ENCODE assay signal across 9 cellular contexts in genomic region chr20:44208770-44209169, GRCh38. TPM values are rescaled to one million over a fixed set of nuclear protein-coding genes. Genes with fewer than 3 reads are reported as not detected.
DNase-seq lines count a peak whose midpoint lies in the region; ATAC-seq, FAIRE-seq and TF ChIP-seq lines count a peak whose summit lies in the region.
"Had no signal": no experiment of that assay in that cellular context is flagged by ENCODE, and none has a peak within 500 bp of the region (broad histone marks: within the 10 kb centered on the region; RNA-seq: fewer than 3 reads in every experiment).

No MANE protein-coding gene starts in this region.

- no peaks in the 10 kb centered on the region for H3K27me3 ChIP-seq in AG04450 (ENCODE audit: control insufficient read depth, insufficient read depth, low read length)
- no peaks in the 10 kb centered on the region for H3K27me3 ChIP-seq in K562 (ENCODE audit: control insufficient read depth in 2 of 2, insufficient read depth in 2 of 2, low read length in 2 of 2)

- peak overlapping the region; percentile 96 for H3K27ac Mint-ChIP-seq in HFFc6
- peak overlapping the region; percentile 100 for H3K27ac Mint-ChIP-seq in mesothelial cell of epicardium

- no peak overlapping the region for H2AFZ ChIP-seq in K562 (ENCODE audit: low read depth, low read length)

- H3K27ac ChIP-seq in AG04450 (ENCODE audit: low read depth, low read length) (no peak overlapping the region), K562 (ENCODE audit: extremely low read depth, low read depth, low read length) (no peak overlapping the region)

- TF ChIP-seq EP300 in K562 (IDR thresholded peaks at IDR 0.05; ENCODE audit: low read length) = no peak

- peak overlapping the region; percentile 98 for H3K4me3 Mint-ChIP-seq in HFFc6
- peak overlapping the region; percentile 98 for H3K4me3 Mint-ChIP-seq in mesothelial cell of epicardium

- POLR2A ChIA-PET in AG04450 (lab: Yijun Ruan, JAX) (interaction anchor here (0.9 kb wide), 1 partner anchor 483 kb away, joined by 3 read pairs; no protein-coding TSS in a partner anchor), K562 (lab: Yijun Ruan, JAX) (interaction anchor here (0.7 to 1.0 kb wide), 2 partner anchors 13 to 33 kb away, joined by 3 to 6 read pairs; no protein-coding TSS in a partner anchor)

- no peak for ATAC-seq in K562

- in situ Hi-C loops in K562 (cut with MboI) = no loop called here

- intact Hi-C loops in K562 (cut with micrococcal nuclease) = no loop called here

- H3K4me1 Mint-ChIP-seq in HFFc6 (ENCODE audit: low read depth) (peaks cover 69% of the 10 kb centered on the region), mesothelial cell of epicardium (peaks cover 52% of the 10 kb centered on the region)

- H3K36me3 ChIP-seq in K562 (ENCODE audit: control insufficient read depth, insufficient read depth, low read length) = peaks cover 19% of the 10 kb centered on the region

- no peak for FAIRE-seq in K562 (lab: Jason Lieb, UNC)

- TF ChIP-seq CTCF in AG04450 (IDR thresholded peaks at IDR 0.05; ENCODE audit: low read depth, low read length) (peak; percentile 24; the same call in 1 of the 2 replicates), HFFc6 (IDR thresholded peaks at IDR 0.05) (peak; percentile 31), K562 (IDR thresholded peaks at IDR 0.05 in 2 of 3, conservative IDR thresholded peaks at IDR 0.05 in 1 of 3; ENCODE audit: insufficient read depth in 2 of 3, low read depth in 1 of 3, low read length in 3 of 3) (no peak), mesothelial cell of epicardium (IDR thresholded peaks at IDR 0.05; ENCODE audit: unreplicated experiment) (no peak)

- H3K4me1 ChIP-seq in K562 (replicated peaks in 1 of 2; ENCODE audit: control insufficient read depth in 2 of 2, insufficient read depth in 2 of 2, low read length in 2 of 2) = peaks cover 23 to 29% of the 10 kb centered on the region in 2 experiments

- WGBS in K562 (ENCODE audit: insufficient coverage, low coverage, missing lambda C conversion rate) = 5% methylated on average over 7 of the region's 7 CpGs

- H3K79me2 ChIP-seq in K562 (ENCODE audit: control insufficient read depth, insufficient read depth, low read length) = peaks cover 45% of the 10 kb centered on the region

- no peak for DNase-seq in AG04450 (ENCODE audit: low read depth, low spot score)
- DNase-seq in HFFc6 = peak; percentile 55
- peak in 1 of 4 experiments; percentile 25 for DNase-seq in K562 (ENCODE audit: extremely low read depth in 1 of 4, low spot score in 3 of 4)
- DNase-seq in mesothelial cell of epicardium (ENCODE audit: low spot score in 2 of 2, unreplicated experiment in 2 of 2) = no peak
- DNase-seq in COLO829 (ENCODE audit: low spot score) = no peak
- DNase-seq in stimulated activated CD8-positive, alpha-beta memory T cell treated with anti-CD3 and anti-CD28 coated beads, Interleukin-4, amount 100 ng/mL, for 48 hours = no peak
- DNase-seq in ecto neural progenitor cell (ENCODE audit: low spot score) = no peak
- no peak for DNase-seq in SKM-1 (lab: John Stamatoyannopoulos, UW; ENCODE audit: unreplicated experiment)

- H3K4me3 ChIP-seq in AG04450 (ENCODE audit: low read depth, low read length) (peak overlapping the region; percentile 95), K562 (peak overlapping the region; percentile 94)

- CTCF ChIA-PET in AG04450 (lab: Charles Lee) (interaction anchor here (0.7 to 1.6 kb wide), 9 partner anchors 8 to 92 kb away, joined by 3 to 10 read pairs (median 4); no protein-coding TSS in a partner anchor), K562 (lab: Yijun Ruan, JAX; ENCODE audit: low intra/inter-chr PET ratio) (no interaction called here)

- H3K9ac ChIP-seq in K562 (ENCODE audit: insufficient read depth in 1 of 2, low read depth in 2 of 2, low read length in 2 of 2) = peak overlapping the region; percentile 54 to 82; a peak in 3 of 4 replicates

- H4K20me1 ChIP-seq in K562 (replicated peaks; ENCODE audit: control insufficient read depth, insufficient read depth, low read length) = 0 out of 2 replicates have a peak, but pooled peaks cover 4% of the 10 kb centered on the region

- H3K9me3 ChIP-seq in AG04450 (ENCODE audit: control insufficient read depth, insufficient read depth, low read length) (no peaks in the 10 kb centered on the region), K562 (replicated peaks; ENCODE audit: control insufficient read depth, insufficient read depth, low read depth, low read length) (no peaks in the 10 kb centered on the region)

- no peak for TF ChIP-seq RAD21 in K562 (CRISPR knock-in tag; conservative IDR thresholded peaks at IDR 0.05 in 1 of 2, IDR thresholded peaks at IDR 0.05 in 1 of 2)

- H3K27me3 Mint-ChIP-seq in HFFc6 (ENCODE audit: insufficient read depth) (peaks cover 5% of the 10 kb centered on the region), mesothelial cell of epicardium (ENCODE audit: low read depth) (no peaks in the 10 kb centered on the region)

- H3K36me3 Mint-ChIP-seq in HFFc6 (ENCODE audit: low read depth) (peaks cover 43% of the 10 kb centered on the region), mesothelial cell of epicardium (peaks cover 2% of the 10 kb centered on the region)

- TF ChIP-seq POLR2A in K562 (conservative IDR thresholded peaks at IDR 0.05) = no peak

- H3K9me3 Mint-ChIP-seq in HFFc6 (no peaks in the 10 kb centered on the region), mesothelial cell of epicardium (no peaks in the 10 kb centered on the region)

- no peaks in the 10 kb centered on the region for H3K9me1 ChIP-seq in K562 (ENCODE audit: control insufficient read depth, insufficient read depth, low read length)

- peak overlapping the region; percentile 93 for H3K4me2 ChIP-seq in K562 (ENCODE audit: insufficient read depth, low read length)

- BruUV-seq in K562 (replicated peaks; lab: Mats Ljungman, UMichigan) = no TSS peak

RNA-seq across cellular contexts. Expression of gene OSER1, which starts 1.8 kb away (rescaled TPM):
- polyA plus RNA-seq in AG04450 (2011; rRNA removed) = 52.2 and 59.3 TPM in 2 replicates
- polyA minus RNA-seq in AG04450 (2011; rRNA and poly(A)+ RNA removed) = 44.6 and 45.0 TPM in 2 replicates
- 10 to 100 TPM; 33.1 to 38.8 (median 36.2) TPM for total RNA-seq in HFFc6 (2021; fragmentation: NEBNext Ultra II Directional; extraction: Animal tissue kit (Norgen Biotek cat#: 25700))
- total RNA-seq in K562 (2011; cell fraction: chromatin; rRNA removed; ENCODE audit: low replicate concordance) = 9.4 and 15.8 TPM in 2 replicates
- total RNA-seq in K562 (2011; cell fraction: nucleolus; rRNA removed) = 8.2 and 10.0 TPM in 2 replicates
- total RNA-seq in K562 (2011; cell fraction: nucleoplasm; rRNA removed) = 10.0 and 13.6 TPM in 2 replicates
- 15.5 and 15.6 TPM in 2 replicates for total RNA-seq in K562 (2014; rRNA removed)
- 19.6 and 25.5 TPM in 2 replicates for total RNA-seq in K562 (2014; rRNA removed; fragmentation: Illumina TruSeq; extraction: Trizol)
- 19.4 and 19.9 TPM in 2 replicates for total RNA-seq in K562 (2015; rRNA removed; fragmentation: Illumina TruSeq; extraction: Trizol)
- 19.0 and 20.4 TPM in 2 replicates for total RNA-seq in K562 (2021)
- polyA plus RNA-seq in K562 (2011; rRNA removed) = 37.3 and 43.9 TPM in 2 replicates
- polyA plus RNA-seq in K562 (2011; cell fraction: cytosol; rRNA removed) = 17.5 and 28.9 TPM in 2 replicates
- polyA plus RNA-seq in K562 (2011; cell fraction: nucleus; rRNA removed) = 42.5 and 57.4 TPM in 2 replicates
- polyA plus RNA-seq in K562 (2012) = 17.6 and 20.4 TPM in 2 replicates
- 23.6 and 25.4 TPM in 2 replicates for polyA plus RNA-seq in K562 (2014; fragmentation: Illumina TruSeq; extraction: Trizol)
- 10 to 100 TPM; 54.8 to 57.3 TPM for polyA plus RNA-seq in K562 (2014; fragmentation: Nextera tagmentation; extraction: Ambion mirVana)
- polyA plus RNA-seq in K562 (2014; rRNA removed) = 19.7 and 21.7 TPM in 2 replicates
- polyA minus RNA-seq in K562 (2011; rRNA and poly(A)+ RNA removed) = 31.4 and 31.8 TPM in 2 replicates
- 10.0 and 12.0 TPM in 2 replicates for polyA minus RNA-seq in K562 (2011; cell fraction: cytosol; rRNA and poly(A)+ RNA removed)
- polyA minus RNA-seq in K562 (2011; cell fraction: nucleus; rRNA and poly(A)+ RNA removed) = 4.7 and 8.0 TPM in 2 replicates
- 31.3 to 31.7 TPM (median 31.5 TPM) in 3 replicates for total RNA-seq in mesothelial cell of epicardium

RNA-seq across cellular contexts. Expression of gene JPH2, which starts 21.8 kb away (rescaled TPM):
- polyA plus RNA-seq in AG04450 (2011; rRNA removed) = 1.3 and 1.6 TPM in 2 replicates
- polyA minus RNA-seq in AG04450 (2011; rRNA and poly(A)+ RNA removed) = 2.6 and 3.3 TPM in 2 replicates
- total RNA-seq in HFFc6 (2021; fragmentation: NEBNext Ultra II Directional; extraction: Animal tissue kit (Norgen Biotek cat#: 25700)) = 10 to 100 TPM in 5 of 6 experiments, 1 to 10 TPM in 1; 9.7 to 14.4 (median 13.5) TPM
- not detected in 2 replicates for total RNA-seq in K562 (2011; cell fraction: chromatin; rRNA removed; ENCODE audit: low replicate concordance)
- total RNA-seq in K562 (2011; cell fraction: nucleolus; rRNA removed) = not detected in 2 replicates
- total RNA-seq in K562 (2011; cell fraction: nucleoplasm; rRNA removed) = not detected in 2 replicates
- total RNA-seq in K562 (2014; rRNA removed) = not detected in 2 replicates
- total RNA-seq in K562 (2014; rRNA removed; fragmentation: Illumina TruSeq; extraction: Trizol) = not detected in 2 replicates
- total RNA-seq in K562 (2015; rRNA removed; fragmentation: Illumina TruSeq; extraction: Trizol) = not detected in 2 replicates
- total RNA-seq in K562 (2021) = not detected in 2 replicates
- polyA plus RNA-seq in K562 (2011; rRNA removed) = not detected in 2 replicates
- not detected in 2 replicates for polyA plus RNA-seq in K562 (2011; cell fraction: cytosol; rRNA removed)
- not detected in 2 replicates for polyA plus RNA-seq in K562 (2011; cell fraction: nucleus; rRNA removed)
- not detected in 2 replicates for polyA plus RNA-seq in K562 (2012)
- polyA plus RNA-seq in K562 (2014; fragmentation: Illumina TruSeq; extraction: Trizol) = not detected in 2 replicates
- polyA plus RNA-seq in K562 (2014; fragmentation: Nextera tagmentation; extraction: Ambion mirVana) = not detected
- not detected in 2 replicates for polyA plus RNA-seq in K562 (2014; rRNA removed)
- not detected in 2 replicates for polyA minus RNA-seq in K562 (2011; rRNA and poly(A)+ RNA removed)
- polyA minus RNA-seq in K562 (2011; cell fraction: cytosol; rRNA and poly(A)+ RNA removed) = not detected in 2 replicates
- not detected in 2 replicates for polyA minus RNA-seq in K562 (2011; cell fraction: nucleus; rRNA and poly(A)+ RNA removed)
- total RNA-seq in mesothelial cell of epicardium = 3.4 to 4.2 TPM (median 3.5 TPM) in 3 replicates
- total RNA-seq: T-helper 2 cell treated with Interferon-gamma antibody and Interleukin-4, amounts not matched to agents 100 ng/mL and 5 ng/mL, for 36 hours had no signal

RNA-seq across cellular contexts. Expression of gene GDAP1L1, which starts 38.3 kb away (rescaled TPM):
- polyA plus RNA-seq in AG04450 (2011; rRNA removed) (not detected in 2 replicates), K562 (2011; rRNA removed) (not detected in 2 replicates), K562 (2014; fragmentation: Illumina TruSeq; extraction: Trizol) (0.06 TPM in 1 of 2 replicates, not detected in the other), K562 (2014; fragmentation: Nextera tagmentation; extraction: Ambion mirVana) (under 1 TPM in 1 of 2 experiments, not detected in 1; 0.07 TPM), K562 (2014; rRNA removed) (0.40 and 0.53 TPM in 2 replicates)
- not detected in 2 replicates for polyA minus RNA-seq in AG04450 (2011; rRNA and poly(A)+ RNA removed)
- not detected for total RNA-seq in HFFc6 (2021; fragmentation: NEBNext Ultra II Directional; extraction: Animal tissue kit (Norgen Biotek cat#: 25700))
- total RNA-seq in K562 (2011; cell fraction: chromatin; rRNA removed; ENCODE audit: low replicate concordance) = not detected in 2 replicates
- total RNA-seq in K562 (2011; cell fraction: nucleolus; rRNA removed) = not detected in 2 replicates
- not detected in 2 replicates for total RNA-seq in K562 (2011; cell fraction: nucleoplasm; rRNA removed)
- total RNA-seq in K562 (2014; rRNA removed) (not detected in 2 replicates), K562 (2014; rRNA removed; fragmentation: Illumina TruSeq; extraction: Trizol) (not detected in 2 replicates), K562 (2015; rRNA removed; fragmentation: Illumina TruSeq; extraction: Trizol) (not detected in 2 replicates), K562 (2021) (0.31 and 0.34 TPM in 2 replicates), mesothelial cell of epicardium (0.16 to 0.54 TPM (median 0.40 TPM) in 3 replicates)
- 0.27 TPM in 1 of 2 replicates, not detected in the other for polyA plus RNA-seq in K562 (2011; cell fraction: cytosol; rRNA removed)
- 0.27 TPM in 1 of 2 replicates, not detected in the other for polyA plus RNA-seq in K562 (2011; cell fraction: nucleus; rRNA removed)
- polyA plus RNA-seq in K562 (2012) = 5.5 TPM in 1 of 2 replicates, not detected in the other
- not detected in 2 replicates for polyA minus RNA-seq in K562 (2011; rRNA and poly(A)+ RNA removed)
- not detected in 2 replicates for polyA minus RNA-seq in K562 (2011; cell fraction: cytosol; rRNA and poly(A)+ RNA removed)
- not detected in 2 replicates for polyA minus RNA-seq in K562 (2011; cell fraction: nucleus; rRNA and poly(A)+ RNA removed)
- total RNA-seq: T-helper 2 cell treated with Interferon-gamma antibody and Interleukin-4, amounts not matched to agents 100 ng/mL and 5 ng/mL, for 36 hours had no signal

Comparison
In these comparisons a context has a peak if more than half of its experiments do, and no peak if none do; other contexts are left out.
1. CTCF ChIP-seq: peak in AG04450 (single experiment) and HFFc6 (single experiment); none in K562 (0 of 3) and mesothelial cell of epicardium (single experiment).